In genomic region chr7:121530251-121531174, GRCh38 we compare ENCODE assay signal across 1 cellular context.
A peak's percentile ranks its signal among the peaks of the same experiment; 100 is the strongest.
TF ChIP-seq lines count a peak whose summit lies in the region.

No MANE protein-coding gene starts in this region.

TF ChIP-seq in K562, 482 proteins besides CTCF, POLR2A, EP300 and RAD21 (continued from another document):
- TF ChIP-seq ZNF639 (CRISPR knock-in tag; conservative IDR thresholded peaks at IDR 0.05 in 1 of 2, IDR thresholded peaks at IDR 0.05 in 1 of 2) = peak in 1 of 2 experiments; percentile 54; a peak in 1 of 4 replicates
